ENCODE assay signal across 20 cellular contexts in genomic region chr12:23540572-23540971, GRCh38.
"Had no signal": no experiment of that assay in that cellular context is flagged by ENCODE, and none has a peak within 500 bp of the region (broad histone marks: within the 10 kb centered on the region; RNA-seq: fewer than 3 reads in every experiment).

No MANE protein-coding gene starts in this region.

- H3K4me3 ChIP-seq: colonic mucosa, gastroesophageal sphincter, mucosa of descending colon, pancreas, smooth muscle cell, testis, transverse colon had no signal

- H3K27ac ChIP-seq: colonic mucosa, gastroesophageal sphincter, pancreas, testis, transverse colon had no signal

- FAIRE-seq: kidney had no signal

- ATAC-seq: esophagus mucosa; gastroesophageal sphincter; left colon; mucosa of descending colon; naive thymus-derived CD8-positive, alpha-beta T cell; pancreas; right cardiac atrium; stimulated activated effector memory CD8-positive, alpha-beta T cell treated with anti-CD3 and anti-CD28 coated beads, Interleukin-12 subunit alpha, Interleukin-12 subunit beta, amount 100 ng/mL, for 72 hours had no signal

- DNase-seq: colonic mucosa; effector CD4-positive, alpha-beta T cell; endodermal cell; foreskin fibroblast; kidney; left colon; mammary epithelial cell; mucosa of descending colon; naive thymus-derived CD8-positive, alpha-beta T cell; occipital lobe; pancreas; right cardiac atrium; stimulated activated CD4-positive, alpha-beta T cell treated with anti-CD3 and anti-CD28 coated beads, Interleukin-4, amount 100 ng/mL, for 1 hour; stimulated activated CD8-positive, alpha-beta memory T cell treated with anti-CD3 and anti-CD28 coated beads, Interleukin-4, amount 100 ng/mL, for 48 hours; testis; transverse colon had no signal

- H3K9me3 ChIP-seq: colonic mucosa, gastroesophageal sphincter, mucosa of descending colon, pancreas, testis, transverse colon had no signal

- H3K4me2 ChIP-seq: smooth muscle cell had no signal

- H3K4me1 ChIP-seq: colonic mucosa, gastroesophageal sphincter, pancreas, testis, transverse colon had no signal

- H3K27me3 ChIP-seq: colonic mucosa, gastroesophageal sphincter, pancreas, testis, transverse colon had no signal

- H3K36me3 ChIP-seq: colonic mucosa, pancreas, transverse colon had no signal
